Comparison of ENCODE assay signal across 14 cellular contexts in the genomic region with DNA sequence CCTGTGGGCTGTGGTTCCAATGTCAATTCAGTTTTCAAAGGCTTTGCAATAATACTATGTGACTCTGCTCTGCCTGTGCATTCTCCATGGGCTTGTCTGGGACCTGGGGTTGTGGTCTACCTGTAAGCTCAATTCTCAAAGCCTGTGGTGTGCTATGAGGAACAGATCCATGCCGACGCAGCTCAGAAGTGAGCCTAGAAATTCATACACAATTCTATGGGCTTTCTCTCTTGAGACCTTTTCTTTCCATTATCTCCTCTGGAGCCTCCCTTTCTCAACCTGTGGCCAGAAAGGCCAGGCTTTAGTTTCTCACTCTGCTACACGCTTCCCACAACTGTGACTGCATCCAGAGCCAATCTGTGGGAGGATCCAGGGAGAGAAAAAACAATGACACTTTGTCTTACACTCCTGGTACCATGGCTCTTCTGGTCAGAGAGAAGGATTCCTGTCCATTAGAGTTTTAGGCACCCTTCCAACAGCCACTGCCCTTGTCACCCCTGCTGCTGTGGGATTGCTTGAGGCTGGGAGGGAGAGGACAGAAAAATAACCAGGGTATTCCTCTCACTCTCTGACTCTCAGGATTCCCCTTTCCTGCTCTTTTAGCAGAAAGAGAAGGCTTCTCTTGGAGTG. TPM values are rescaled to one million over a fixed set of nuclear protein-coding genes. Genes with fewer than 3 reads are reported as not detected.
A peak's percentile ranks its signal among the peaks of the same experiment; 100 is the strongest.
DNase-seq lines count a peak whose midpoint lies in the region; ATAC-seq and TF ChIP-seq lines count a peak whose summit lies in the region.
"Had no signal": no experiment of that assay in that cellular context is flagged by ENCODE, and none has a peak within 500 bp of the region (broad histone marks: within the 10 kb centered on the region; RNA-seq: fewer than 3 reads in every experiment).

No MANE protein-coding gene starts in this region.

- H3K4me3 ChIP-seq in RWPE2 (ENCODE audit: severe bottlenecking) (no peak overlapping the region), neutrophil (ENCODE audit: low read depth in 1 of 2, low read length in 1 of 2) (no peak overlapping the region), ascending aorta (no peak overlapping the region)
- H3K4me3 ChIP-seq: K562 had no signal

- intact Hi-C loops in head of caudate nucleus (cut with DNase I) (no loop called here), ascending aorta (cut with DNase I) (no loop called here)

- in situ Hi-C loops in Caki2 (cut with HindIII; ENCODE audit: low pct_unique_long_range_greater_than_20kb, low sequenced_read_pairs), result no loop called here

- peak; percentile 25 for DNase-seq in Caki2 (ENCODE audit: low read depth)
- peak; percentile 21 for DNase-seq in RWPE2 (ENCODE audit: low spot score)
- DNase-seq in head of caudate nucleus, result peak in 33 of 42 donors; percentile 22 to 87 (median 67)
- DNase-seq in ascending aorta (ENCODE audit: low spot score in 2 of 2), result no peak
- DNase-seq in SHP77 treated with DMSO at 0.1 percent for 48 hours (lab: John Stamatoyannopoulos, UW), result no peak
- no peak for DNase-seq in CD1c-positive myeloid dendritic cell (ENCODE audit: extremely low spot score)
- DNase-seq: DMS53; NCI-H1105; NCI-H345; stimulated activated CD4-positive, alpha-beta T cell treated with anti-CD3 and anti-CD28 coated beads, Interleukin-12 subunit alpha, Interleukin-12 subunit beta, amount 100 ng/mL, for 4 hours had no signal

- TF ChIP-seq CTCF in RWPE2 (IDR thresholded peaks at IDR 0.05; ENCODE audit: poor library complexity, severe bottlenecking), result no peak
- TF ChIP-seq CTCF in neutrophil (IDR thresholded peaks at IDR 0.05), result no peak
- TF ChIP-seq CTCF in ascending aorta (IDR thresholded peaks at IDR 0.05), result no peak

- H3K27ac ChIP-seq in RWPE2 (ENCODE audit: poor library complexity, severe bottlenecking) (no peak overlapping the region), neutrophil (peak overlapping the region; percentile 72), ascending aorta (no peak overlapping the region)

- H3K36me3 ChIP-seq in RWPE2 (ENCODE audit: low read depth), result no peaks in the 10 kb centered on the region
- no peaks in the 10 kb centered on the region for H3K36me3 ChIP-seq in neutrophil
- H3K36me3 ChIP-seq in ascending aorta, result no peaks in the 10 kb centered on the region

- H3K4me1 ChIP-seq in RWPE2 (ENCODE audit: insufficient read depth, poor library complexity, severe bottlenecking) (peaks cover 9% of the 10 kb centered on the region), neutrophil (ENCODE audit: control insufficient read depth in 1 of 2, insufficient read depth in 1 of 2, low read depth in 1 of 2, low read length in 1 of 2) (peaks cover 32 to 36% of the 10 kb centered on the region in 2 experiments), ascending aorta (no peaks in the 10 kb centered on the region)

- H3K9me3 ChIP-seq in RWPE2 (ENCODE audit: severe bottlenecking) (no peaks in the 10 kb centered on the region), neutrophil (no peaks in the 10 kb centered on the region), ascending aorta (no peaks in the 10 kb centered on the region)

- no peak for ATAC-seq in RWPE2 (ENCODE audit: low read depth)
- ATAC-seq in HG02981 (IDR thresholded peaks at IDR 0.05; ENCODE audit: unreplicated experiment), result no peak
- ATAC-seq: activated CD4-positive, CD25-positive, alpha-beta regulatory T cell treated with anti-CD3 and anti-CD28 coated beads, Interleukin-2, amount 50 U/mL, for 24 hours; K562 had no signal

- H3K27me3 ChIP-seq in RWPE2 (ENCODE audit: insufficient read depth, poor library complexity, severe bottlenecking), result peaks cover 23% of the 10 kb centered on the region
- H3K27me3 ChIP-seq in neutrophil, result no peaks in the 10 kb centered on the region
- H3K27me3 ChIP-seq in ascending aorta, result no peaks in the 10 kb centered on the region

RNA-seq across cellular contexts. Expression of a gene that starts 34.1 kb away (rescaled TPM):
- 43.1 and 49.7 TPM in 2 replicates for total RNA-seq in Caki2 (2014; rRNA removed; shearing (Covaris generic); ENCODE audit: low replicate concordance)
- total RNA-seq in ascending aorta, result 235 TPM

Comparison
In these comparisons a context has a peak if more than half of its experiments do, and no peak if none do; other contexts are left out.
1. DNase-seq: peak in Caki2 (single experiment), RWPE2 (single experiment) and head of caudate nucleus (33 of 42); none in ascending aorta (0 of 2), SHP77 treated with DMSO at 0.1 percent for 48 hours (single experiment) and CD1c-positive myeloid dendritic cell (single experiment).